18 cellular contexts compared by ENCODE assay signal in the genomic region with DNA sequence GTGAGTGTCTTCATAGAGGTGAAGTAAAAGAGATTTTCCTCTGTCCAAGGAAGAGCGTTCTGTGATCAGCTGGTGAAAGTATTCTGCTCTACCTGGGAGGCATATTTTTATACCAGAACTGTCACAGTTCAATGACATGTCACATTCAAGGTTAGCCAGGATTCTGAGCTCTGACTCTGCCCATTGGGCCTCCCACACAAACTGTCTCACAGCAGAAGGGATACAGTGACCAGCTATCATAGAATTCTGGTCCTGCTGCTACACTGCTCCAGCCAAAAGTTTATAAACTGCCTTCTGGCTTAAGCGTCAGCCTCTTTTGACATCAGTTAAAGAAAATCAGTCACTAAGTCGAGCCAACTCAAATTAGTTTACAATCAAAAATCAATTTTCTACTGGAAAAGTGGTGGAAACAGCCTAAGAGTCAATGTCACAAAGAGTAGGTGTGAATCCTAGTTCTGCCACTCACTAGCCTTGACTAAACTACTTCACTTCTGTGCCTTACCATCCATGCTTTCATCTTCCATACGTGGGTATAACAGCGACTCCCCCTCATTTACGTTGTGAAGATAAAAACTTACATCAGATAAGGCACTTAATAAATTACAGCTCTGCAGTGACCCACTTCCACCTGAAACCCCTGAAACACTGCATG. TPM values are rescaled to one million over a fixed set of nuclear protein-coding genes. Genes with fewer than 3 reads are reported as not detected.
DNase-seq lines count a peak whose midpoint lies in the region; ATAC-seq, FAIRE-seq and TF ChIP-seq lines count a peak whose summit lies in the region.
"Had no signal": no experiment of that assay in that cellular context is flagged by ENCODE, and none has a peak within 500 bp of the region (broad histone marks: within the 10 kb centered on the region; RNA-seq: fewer than 3 reads in every experiment).

No MANE protein-coding gene starts in this region.

- no peak overlapping the region for H3K4me3 Mint-ChIP-seq in neural crest cell
- H3K4me3 Mint-ChIP-seq: B cell had no signal

- DNase-seq in H54 (ENCODE audit: insufficient read length, low spot score): no peak
- DNase-seq in HTR-8/SVneo (ENCODE audit: insufficient read length, low spot score): no peak
- peak; percentile 20 for DNase-seq in kidney tubule cell (ENCODE audit: low spot score)
- no peak for DNase-seq in neural crest cell (ENCODE audit: low read depth, low spot score)
- DNase-seq in aorta: no peak
- DNase-seq in islet precursor cell: no peak
- DNase-seq in C1 segment of cervical spinal cord (lab: John Stamatoyannopoulos, UW): no peak
- DNase-seq: CD4-positive, alpha-beta memory T cell; DMS153; DMS79 treated with DMSO at 0.1 percent for 48 hours; H7 had no signal

- H3K9me3 ChIP-seq in aorta (ENCODE audit: control insufficient read depth, low read length): no peaks in the 10 kb centered on the region

- no peak for TF ChIP-seq CTCF in neural crest cell (conservative IDR thresholded peaks at IDR 0.05)

- H3K36me3 Mint-ChIP-seq in neural crest cell (ENCODE audit: low read depth): peaks cover 34% of the 10 kb centered on the region

- H3K4me3 ChIP-seq in aorta (ENCODE audit: low read length in 2 of 2): no peak overlapping the region
- H3K4me3 ChIP-seq: GM23248 had no signal

- peak overlapping the region; percentile 50 for H3K27ac Mint-ChIP-seq in neural crest cell (ENCODE audit: unreplicated experiment)
- H3K27ac Mint-ChIP-seq: B cell had no signal

- FAIRE-seq in H54 (lab: Jason Lieb, UNC) (peak; percentile 68), HTR-8/SVneo (lab: Jason Lieb, UNC) (peak; percentile 38)
- FAIRE-seq: A204.1, D721Med, G401.6, GM12891 had no signal

- H3K27me3 ChIP-seq in aorta (ENCODE audit: control insufficient read depth in 1 of 2, insufficient read depth in 2 of 2, low read length in 1 of 2): no peaks in the 10 kb centered on the region

- intact Hi-C loops in aorta (cut with DNase I): no loop called here

- no peak for TF ChIP-seq POLR2A in H54 (IDR thresholded peaks at IDR 0.05; ENCODE audit: low read depth, low read length)

- no peak for ATAC-seq in aorta (ENCODE audit: low FRiP score)

- H3K36me3 ChIP-seq in aorta (ENCODE audit: control insufficient read depth in 1 of 2, insufficient read depth in 2 of 2, low read length in 1 of 2): peaks cover 5 to 10% of the 10 kb centered on the region in 2 donors

- no peaks in the 10 kb centered on the region for H3K4me1 ChIP-seq in aorta (ENCODE audit: control insufficient read depth in 1 of 2, insufficient read depth in 2 of 2, low read length in 2 of 2)

- no peaks in the 10 kb centered on the region for H3K4me1 Mint-ChIP-seq in neural crest cell
- H3K4me1 Mint-ChIP-seq: B cell; CD4-positive, alpha-beta memory T cell had no signal

- no peak overlapping the region for H3K27ac ChIP-seq in aorta (ENCODE audit: low read depth in 1 of 2, low read length in 2 of 2)
- H3K27ac ChIP-seq: C4-2B had no signal

- H3K27me3 Mint-ChIP-seq in neural crest cell (ENCODE audit: low read depth): no peaks in the 10 kb centered on the region
- H3K27me3 Mint-ChIP-seq: B cell; CD4-positive, alpha-beta memory T cell had no signal

- peaks cover 6% of the 10 kb centered on the region for H3K9me3 Mint-ChIP-seq in neural crest cell

- WGBS in aorta, 2 donors: 87% methylated on average over 6 of the region's 6 CpGs

RNA-seq across cellular contexts. Expression of a gene that starts 52.7 kb away (rescaled TPM):
- total RNA-seq in neural crest cell (48.3 and 57.6 TPM in 2 replicates), aorta (10 to 100 TPM; 36.7 to 48.3 TPM)
- polyA plus RNA-seq in aorta: 10 to 100 TPM; 12.1 to 14.1 TPM
